ENCODE assay signal across 8 cellular contexts in the genomic region with DNA sequence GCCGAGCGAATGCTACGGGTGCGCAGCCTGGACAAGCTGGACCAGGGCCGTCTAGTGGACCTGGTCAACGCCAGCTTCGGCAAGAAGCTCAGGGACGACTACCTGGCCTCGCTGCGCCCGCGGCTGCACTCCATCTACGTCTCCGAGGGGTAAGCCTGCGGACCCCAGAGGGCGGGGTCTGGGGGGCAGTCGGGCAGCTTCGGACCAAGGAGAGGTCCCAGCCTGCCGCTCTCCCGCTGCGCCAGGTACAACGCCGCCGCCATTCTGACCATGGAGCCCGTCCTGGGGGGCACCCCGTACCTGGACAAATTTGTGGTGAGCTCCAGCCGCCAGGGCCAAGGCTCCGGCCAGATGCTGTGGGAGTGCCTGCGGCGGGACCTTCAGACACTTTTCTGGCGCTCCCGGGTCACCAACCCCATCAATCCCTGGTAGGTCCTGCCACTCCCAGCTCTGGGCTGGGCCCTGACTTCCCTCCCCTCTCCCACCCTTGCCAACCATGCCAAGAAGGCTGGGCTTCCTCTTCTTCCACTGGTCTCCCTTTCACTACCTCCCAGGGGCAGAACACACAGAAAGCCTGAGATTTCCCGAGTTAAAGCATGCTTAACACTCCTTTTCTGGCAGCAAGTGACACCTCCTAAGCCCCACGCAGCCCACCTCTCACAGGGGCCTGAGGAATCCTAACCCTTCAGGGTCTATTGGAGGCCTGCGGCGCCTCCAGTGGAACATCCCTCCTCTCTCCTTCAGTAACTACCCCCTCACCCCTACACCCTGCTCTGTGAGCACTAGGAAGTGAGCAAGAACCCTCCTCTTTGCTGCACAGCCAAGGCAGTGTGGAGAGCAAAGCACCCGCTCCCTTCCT. TPM values are rescaled to one million over a fixed set of nuclear protein-coding genes. Genes with fewer than 3 reads are reported as not detected.
DNase-seq lines count a peak whose midpoint lies in the region; ATAC-seq and TF ChIP-seq lines count a peak whose summit lies in the region.

No MANE protein-coding gene starts in this region.

- no peak overlapping the region for H2BK12ac ChIP-seq in H9 (ENCODE audit: insufficient read length, low read depth, low read length)

- peak overlapping the region; percentile 51 for H2AFZ ChIP-seq in ACC112 (ENCODE audit: low read length, unreplicated experiment)
- no peak overlapping the region for H2AFZ ChIP-seq in H9 (ENCODE audit: low read length)

- no peak overlapping the region for H4K8ac ChIP-seq in H9 (replicated peaks; ENCODE audit: insufficient read length, low read depth, low read length)

- no peak overlapping the region for H2AK5ac ChIP-seq in H9 (ENCODE audit: insufficient read length, low read length)

- peaks cover 19 to 25% of the 10 kb centered on the region in 2 experiments for H3K4me1 Mint-ChIP-seq in H9
- peaks cover 13% of the 10 kb centered on the region for H3K4me1 Mint-ChIP-seq in activated T-helper 2 cell treated with anti-CD3 and anti-CD28 coated beads, Interferon-gamma antibody, Interleukin-2, Interleukin-4, amounts not matched to agents 10 μg/mL and 5 μg/mL and 100 μg/mL, durations not matched to agents 14 hours and 24 hours and 36 hours (ENCODE audit: low read depth)
- peaks cover 47% of the 10 kb centered on the region for H3K4me1 Mint-ChIP-seq in stimulated activated naive CD8-positive, alpha-beta T cell treated with anti-CD3 and anti-CD28 coated beads, Interleukin-15, amount 100 ng/mL, for 72 hours

- H3K36me3 Mint-ChIP-seq in H9 (ENCODE audit: insufficient read depth in 1 of 3, low read depth in 3 of 3): peaks cover 7 to 18% (median 16%) of the 10 kb centered on the region in 3 experiments; a peak in 6 of 7 replicates
- peaks cover 20% of the 10 kb centered on the region for H3K36me3 Mint-ChIP-seq in activated T-helper 2 cell treated with anti-CD3 and anti-CD28 coated beads, Interferon-gamma antibody, Interleukin-2, Interleukin-4, amounts not matched to agents 10 μg/mL and 5 μg/mL and 100 μg/mL, durations not matched to agents 14 hours and 24 hours and 36 hours (ENCODE audit: low read depth)

- H3K4me3 ChIP-seq in ACC112 (ENCODE audit: low read depth, low read length) (peak overlapping the region; percentile 88), iPS-15b (ENCODE audit: low read depth, low read length) (peak overlapping the region; percentile 90)

- H3K9me3 Mint-ChIP-seq in H9: no peaks in the 10 kb centered on the region
- no peaks in the 10 kb centered on the region for H3K9me3 Mint-ChIP-seq in activated T-helper 2 cell treated with anti-CD3 and anti-CD28 coated beads, Interferon-gamma antibody, Interleukin-2, Interleukin-4, amounts not matched to agents 10 μg/mL and 5 μg/mL and 100 μg/mL, durations not matched to agents 14 hours and 24 hours and 36 hours
- H3K9me3 Mint-ChIP-seq in stimulated activated naive CD8-positive, alpha-beta T cell treated with anti-CD3 and anti-CD28 coated beads, Interleukin-15, amount 100 ng/mL, for 72 hours: no peaks in the 10 kb centered on the region

- H3K18ac ChIP-seq in H9 (ENCODE audit: insufficient read length, low read depth, low read length): no peak overlapping the region

- H2BK5ac ChIP-seq in H9 (ENCODE audit: insufficient read length, low read length): no peak overlapping the region

- H3K27me3 ChIP-seq in ACC112 (ENCODE audit: insufficient read depth, low read length): no peaks in the 10 kb centered on the region
- H3K27me3 ChIP-seq in H9 (ENCODE audit: insufficient read depth, low read length): no peaks in the 10 kb centered on the region; the same call in 1 of the 2 replicates
- H3K27me3 ChIP-seq in iPS-15b (ENCODE audit: control insufficient read depth, insufficient read depth, low read length): peaks cover 24% of the 10 kb centered on the region

- H3K23ac ChIP-seq in H9 (ENCODE audit: insufficient read length, low read depth, low read length): no peak overlapping the region

- DNase-seq in H9: no peak
- DNase-seq in activated T-helper 2 cell treated with anti-CD3 and anti-CD28 coated beads, Interferon-gamma antibody, Interleukin-2, Interleukin-4, amounts not matched to agents 10 μg/mL and 5 μg/mL and 100 μg/mL, durations not matched to agents 14 hours and 24 hours and 36 hours (ENCODE audit: low spot score): no peak
- DNase-seq in stimulated activated naive CD8-positive, alpha-beta T cell treated with anti-CD3 and anti-CD28 coated beads, Interleukin-15, amount 100 ng/mL, for 72 hours: no peak
- DNase-seq in GM19240 (ENCODE audit: insufficient read length, low spot score): no peak
- no peak for DNase-seq in GM20000 (ENCODE audit: low spot score)

- H3K27me3 Mint-ChIP-seq in H9 (ENCODE audit: low read depth): peaks cover 28% of the 10 kb centered on the region
- H3K27me3 Mint-ChIP-seq in activated T-helper 2 cell treated with anti-CD3 and anti-CD28 coated beads, Interferon-gamma antibody, Interleukin-2, Interleukin-4, amounts not matched to agents 10 μg/mL and 5 μg/mL and 100 μg/mL, durations not matched to agents 14 hours and 24 hours and 36 hours (ENCODE audit: low read depth): peaks cover 20% of the 10 kb centered on the region
- H3K27me3 Mint-ChIP-seq in stimulated activated naive CD8-positive, alpha-beta T cell treated with anti-CD3 and anti-CD28 coated beads, Interleukin-15, amount 100 ng/mL, for 72 hours: peaks cover 38% of the 10 kb centered on the region

- no peak for TF ChIP-seq CTCF in H9 (conservative IDR thresholded peaks at IDR 0.05)
- no peak for TF ChIP-seq CTCF in GM20000 (IDR thresholded peaks at IDR 0.05; ENCODE audit: extremely low read depth, missing control alignments)

- H3K9ac ChIP-seq in H9 (ENCODE audit: extremely low read depth, insufficient read length, low read length): peak overlapping the region; percentile 35
- peak overlapping the region; percentile 32 for H3K9ac ChIP-seq in iPS-15b (ENCODE audit: low read depth, low read length)

- H3K79me1 ChIP-seq in H9 (ENCODE audit: insufficient read depth, low read depth, low read length, poor library complexity, severe bottlenecking): no peaks in the 10 kb centered on the region

- H3K4ac ChIP-seq in H9 (ENCODE audit: low read depth, low read length): no peak overlapping the region

- no peak overlapping the region for H4K5ac ChIP-seq in H9 (ENCODE audit: insufficient read length, low read depth, low read length)

- H4K91ac ChIP-seq in H9 (ENCODE audit: insufficient read length, low read depth, low read length): no peak overlapping the region

- peak overlapping the region; percentile 76 for H3K4me2 ChIP-seq in H9 (ENCODE audit: insufficient read depth, insufficient read length, low read length)

- H3K4me3 Mint-ChIP-seq in H9: peak overlapping the region; percentile 77 to 89
- peak overlapping the region; percentile 81 for H3K4me3 Mint-ChIP-seq in activated T-helper 2 cell treated with anti-CD3 and anti-CD28 coated beads, Interferon-gamma antibody, Interleukin-2, Interleukin-4, amounts not matched to agents 10 μg/mL and 5 μg/mL and 100 μg/mL, durations not matched to agents 14 hours and 24 hours and 36 hours (ENCODE audit: low read depth)
- H3K4me3 Mint-ChIP-seq in stimulated activated naive CD8-positive, alpha-beta T cell treated with anti-CD3 and anti-CD28 coated beads, Interleukin-15, amount 100 ng/mL, for 72 hours: peak overlapping the region; percentile 90 to 94

- peaks cover 35% of the 10 kb centered on the region for H3K23me2 ChIP-seq in H9 (ENCODE audit: insufficient read length, low read depth, low read length, poor library complexity, severe bottlenecking)

- H2BK20ac ChIP-seq in H9 (ENCODE audit: low read depth, low read length, poor library complexity, severe bottlenecking): no peak overlapping the region

- peaks cover 6% of the 10 kb centered on the region for H4K20me1 ChIP-seq in H9 (ENCODE audit: control insufficient read depth, insufficient read depth, insufficient read length)

- H3K4me1 ChIP-seq in ACC112 (ENCODE audit: control insufficient read depth, insufficient read depth, low read length, unreplicated experiment): peaks cover 15% of the 10 kb centered on the region
- H3K4me1 ChIP-seq in H9 (ENCODE audit: insufficient read depth, low read length): peaks cover 3% of the 10 kb centered on the region; the same call in 1 of the 2 replicates
- H3K4me1 ChIP-seq in iPS-15b (ENCODE audit: control insufficient read depth, insufficient read depth, low read length): peaks cover 7% of the 10 kb centered on the region

- no peak overlapping the region for H3K56ac ChIP-seq in H9 (ENCODE audit: insufficient read length, low read depth, low read length)

- H2BK15ac ChIP-seq in H9 (ENCODE audit: low read depth, low read length): no peak overlapping the region

- peak overlapping the region in 2 of 3 experiments; percentile 75 to 94; a peak in 3 of 7 replicates for H3K27ac Mint-ChIP-seq in H9
- H3K27ac Mint-ChIP-seq in activated T-helper 2 cell treated with anti-CD3 and anti-CD28 coated beads, Interferon-gamma antibody, Interleukin-2, Interleukin-4, amounts not matched to agents 10 μg/mL and 5 μg/mL and 100 μg/mL, durations not matched to agents 14 hours and 24 hours and 36 hours: no peak overlapping the region
- H3K27ac Mint-ChIP-seq in stimulated activated naive CD8-positive, alpha-beta T cell treated with anti-CD3 and anti-CD28 coated beads, Interleukin-15, amount 100 ng/mL, for 72 hours: peak overlapping the region; percentile 40 to 97

- peaks cover 6% of the 10 kb centered on the region for H3K79me2 ChIP-seq in ACC112 (ENCODE audit: control insufficient read depth, insufficient read depth, low read length, unreplicated experiment)
- H3K79me2 ChIP-seq in H9 (ENCODE audit: insufficient read depth, low read length): no peaks in the 10 kb centered on the region

- no peak overlapping the region for H2BK120ac ChIP-seq in H9 (ENCODE audit: low read depth, low read length, poor library complexity, severe bottlenecking)

- no peak for ATAC-seq in stimulated activated naive CD8-positive, alpha-beta T cell treated with anti-CD3 and anti-CD28 coated beads, Interleukin-15, amount 100 ng/mL, for 72 hours
- no peak for ATAC-seq in activated CD4-positive, CD25-positive, alpha-beta regulatory T cell treated with anti-CD3 and anti-CD28 coated beads, Interleukin-2, amount 50 U/mL, for 24 hours

- peak overlapping the region; percentile 10; the same call in 1 of the 2 replicates for H3K27ac ChIP-seq in ACC112 (ENCODE audit: low read depth, low read length)
- H3K27ac ChIP-seq in H9 (ENCODE audit: insufficient read length, low read depth, low read length): no peak overlapping the region

- H3K9me3 ChIP-seq in H9 (ENCODE audit: control insufficient read depth, low read depth, low read length) (no peaks in the 10 kb centered on the region), iPS-15b (ENCODE audit: control insufficient read depth, insufficient read depth, low read length) (no peaks in the 10 kb centered on the region)

- WGBS in H9 (ENCODE audit: extremely low coverage, insufficient read length, low lambda C conversion rate): no CpG with 5 or more reads among the region's 37 CpGs

- intact Hi-C loops in activated T-helper 2 cell treated with anti-CD3 and anti-CD28 coated beads, Interferon-gamma antibody, Interleukin-2, Interleukin-4, amounts not matched to agents 10 μg/mL and 5 μg/mL and 100 μg/mL, durations not matched to agents 14 hours and 24 hours and 36 hours (cut with micrococcal nuclease): loop anchor here (2.0 to 5.0 kb wide), 2 partner anchors 63 to 315 kb away; a partner anchor contains a TSS

- no peak overlapping the region for H3T11ph ChIP-seq in H9 (ENCODE audit: low read length)

- H3K36me3 ChIP-seq in ACC112 (ENCODE audit: insufficient read depth, low read length): no peaks in the 10 kb centered on the region
- no peaks in the 10 kb centered on the region for H3K36me3 ChIP-seq in iPS-15b (ENCODE audit: control insufficient read depth, insufficient read depth, low read length)

- peak overlapping the region; percentile 62; the same call in 1 of the 2 replicates for H3K14ac ChIP-seq in H9 (ENCODE audit: insufficient read depth, low read length)

RNA-seq across cellular contexts. Expression of a gene that starts 3.2 kb away (rescaled TPM):
- total RNA-seq in H9 (2021): 3.7 and 4.1 TPM in 2 replicates
- total RNA-seq in activated T-helper 2 cell treated with anti-CD3 and anti-CD28 coated beads, Interferon-gamma antibody, Interleukin-2, Interleukin-4, amounts not matched to agents 10 μg/mL and 5 μg/mL and 100 μg/mL, durations not matched to agents 14 hours and 24 hours and 36 hours: 0.28 and 0.82 TPM in 2 replicates

RNA-seq across cellular contexts. Expression of a gene that starts 7.2 kb away (rescaled TPM):
- 18.6 and 21.1 TPM in 2 replicates for total RNA-seq in H9 (2021)
- 29.5 and 29.9 TPM in 2 replicates for total RNA-seq in activated T-helper 2 cell treated with anti-CD3 and anti-CD28 coated beads, Interferon-gamma antibody, Interleukin-2, Interleukin-4, amounts not matched to agents 10 μg/mL and 5 μg/mL and 100 μg/mL, durations not matched to agents 14 hours and 24 hours and 36 hours

RNA-seq across cellular contexts. Expression of a gene that starts 53.8 kb away (rescaled TPM):
- 1.7 and 2.0 TPM in 2 replicates for total RNA-seq in H9 (2021)
- 0.18 TPM in 1 of 2 replicates, not detected in the other for total RNA-seq in activated T-helper 2 cell treated with anti-CD3 and anti-CD28 coated beads, Interferon-gamma antibody, Interleukin-2, Interleukin-4, amounts not matched to agents 10 μg/mL and 5 μg/mL and 100 μg/mL, durations not matched to agents 14 hours and 24 hours and 36 hours

RNA-seq across cellular contexts. Expression of a gene that starts 58.9 kb away (rescaled TPM):
- 128 TPM in 2 replicates for total RNA-seq in H9 (2021)
- 81.4 and 88.4 TPM in 2 replicates for total RNA-seq in activated T-helper 2 cell treated with anti-CD3 and anti-CD28 coated beads, Interferon-gamma antibody, Interleukin-2, Interleukin-4, amounts not matched to agents 10 μg/mL and 5 μg/mL and 100 μg/mL, durations not matched to agents 14 hours and 24 hours and 36 hours
